In genomic region chr5:75031366-75031765, GRCh38 we compare ENCODE assay signal across 25 cellular contexts. TPM values are rescaled to one million over a fixed set of nuclear protein-coding genes. Genes with fewer than 3 reads are reported as not detected.
"Had no signal": no experiment of that assay in that cellular context is flagged by ENCODE, and none has a peak within 500 bp of the region (broad histone marks: within the 10 kb centered on the region; RNA-seq: fewer than 3 reads in every experiment).

No MANE protein-coding gene starts in this region.

- H3K9me3 Mint-ChIP-seq: activated B cell treated with CpG ODN at 0.5 μM for 24 hours; activated CD4-positive, alpha-beta T cell treated with anti-CD3 and anti-CD28 coated beads, Interleukin-2, amount 10 ng/mL, durations not matched to agents 24 days and 14 days; activated naive CD8-positive, alpha-beta T cell treated with anti-CD3 and anti-CD28 coated beads for 36 hours; activated T-cell treated with anti-CD3 and anti-CD28 coated beads, Interleukin-2, amount 50 U/mL, for 4 hours had no signal

- H3K9me3 ChIP-seq: colonic mucosa, Peyer's patch, SJCRH30, SK-N-SH had no signal

- H3K36me3 ChIP-seq: brain microvascular endothelial cell, colonic mucosa, SJCRH30 had no signal

- H3K27me3 ChIP-seq: brain microvascular endothelial cell, colonic mucosa, Peyer's patch, SJCRH30 had no signal

- H3K36me3 Mint-ChIP-seq: activated CD8-positive, alpha-beta memory T cell treated with anti-CD3 and anti-CD28 coated beads, Interleukin-2, amount 10 ng/mL, durations not matched to agents 7 days and 5 days had no signal

- H3K4me3 Mint-ChIP-seq: activated B cell treated with CpG ODN at 0.5 μM for 24 hours; activated CD4-positive, alpha-beta T cell treated with anti-CD3 and anti-CD28 coated beads, Interleukin-2, amount 10 ng/mL, durations not matched to agents 24 days and 14 days; activated CD8-positive, alpha-beta memory T cell treated with anti-CD3 and anti-CD28 coated beads, Interleukin-2, amount 10 ng/mL, durations not matched to agents 7 days and 5 days; activated naive CD8-positive, alpha-beta T cell treated with anti-CD3 and anti-CD28 coated beads for 36 hours; activated T-cell treated with anti-CD3 and anti-CD28 coated beads, Interleukin-2, amount 50 U/mL, for 4 hours had no signal

- DNase-seq: activated B cell treated with CpG ODN at 0.5 μM for 24 hours; activated CD4-positive, alpha-beta T cell treated with anti-CD3 and anti-CD28 coated beads for 1 hour; activated CD4-positive, alpha-beta T cell treated with anti-CD3 and anti-CD28 coated beads, Interleukin-2, amount 10 ng/mL, durations not matched to agents 24 days and 14 days; activated CD4-positive, alpha-beta T cell treated with anti-CD3 and anti-CD28 coated beads, Interleukin-2, amount 50 U/mL, for 48 hours; activated CD8-positive, alpha-beta memory T cell treated with anti-CD3 and anti-CD28 coated beads, Interleukin-2, amount 10 ng/mL, durations not matched to agents 7 days and 5 days; activated effector memory CD4-positive, alpha-beta T cell treated with anti-CD3 and anti-CD28 coated beads, Interleukin-2, amount 50 U/mL, for 16 hours; activated naive CD4-positive, alpha-beta T cell treated with Interleukin-2 at 50 U/mL for 16 hours; activated naive CD8-positive, alpha-beta T cell treated with anti-CD3 and anti-CD28 coated beads for 36 hours; activated T-cell treated with anti-CD3 and anti-CD28 coated beads, Interleukin-2, amount 50 U/mL, for 4 hours; brain microvascular endothelial cell; colonic mucosa; Kasumi-1; NCI-H1048; NCI-H146; NCI-H187 treated with DMSO at 0.1 percent for 48 hours; NCI-H2107; NCI-H2227 treated with DMSO at 0.1 percent for 48 hours; NCI-H446 treated with DMSO at 0.1 percent for 48 hours; NCI-H524 treated with DMSO at 0.1 percent for 48 hours; NCI-H82; Peyer's patch; Right ventricle myocardium superior; SJCRH30; SK-N-SH had no signal

- H3K27me3 Mint-ChIP-seq: activated CD4-positive, alpha-beta T cell treated with anti-CD3 and anti-CD28 coated beads, Interleukin-2, amount 10 ng/mL, durations not matched to agents 24 days and 14 days; activated naive CD8-positive, alpha-beta T cell treated with anti-CD3 and anti-CD28 coated beads for 36 hours had no signal

- H3K27ac ChIP-seq: brain microvascular endothelial cell, colonic mucosa, Peyer's patch, RWPE1, SJCRH30 had no signal

- H3K27ac Mint-ChIP-seq: activated B cell treated with CpG ODN at 0.5 μM for 24 hours; activated CD4-positive, alpha-beta T cell treated with anti-CD3 and anti-CD28 coated beads, Interleukin-2, amount 10 ng/mL, durations not matched to agents 24 days and 14 days; activated CD8-positive, alpha-beta memory T cell treated with anti-CD3 and anti-CD28 coated beads, Interleukin-2, amount 10 ng/mL, durations not matched to agents 7 days and 5 days; activated naive CD8-positive, alpha-beta T cell treated with anti-CD3 and anti-CD28 coated beads for 36 hours had no signal

- ATAC-seq: activated CD8-positive, alpha-beta memory T cell treated with anti-CD3 and anti-CD28 coated beads, Interleukin-2, amount 10 ng/mL, durations not matched to agents 7 days and 5 days; activated T-cell treated with anti-CD3 and anti-CD28 coated beads, Interleukin-2, amount 50 U/mL, for 4 hours had no signal

- H3K4me1 ChIP-seq: colonic mucosa, Peyer's patch, SJCRH30 had no signal

- H3K4me3 ChIP-seq: colonic mucosa, Peyer's patch, SJCRH30 had no signal

- H3K4me1 Mint-ChIP-seq: activated B cell treated with CpG ODN at 0.5 μM for 24 hours had no signal

RNA-seq across cellular contexts. Expression of gene GCNT4, which starts 21.0 kb away (rescaled TPM):
- total RNA-seq: activated B cell treated with CpG ODN at 0.5 μM for 24 hours had no signal
